In the genomic region with DNA sequence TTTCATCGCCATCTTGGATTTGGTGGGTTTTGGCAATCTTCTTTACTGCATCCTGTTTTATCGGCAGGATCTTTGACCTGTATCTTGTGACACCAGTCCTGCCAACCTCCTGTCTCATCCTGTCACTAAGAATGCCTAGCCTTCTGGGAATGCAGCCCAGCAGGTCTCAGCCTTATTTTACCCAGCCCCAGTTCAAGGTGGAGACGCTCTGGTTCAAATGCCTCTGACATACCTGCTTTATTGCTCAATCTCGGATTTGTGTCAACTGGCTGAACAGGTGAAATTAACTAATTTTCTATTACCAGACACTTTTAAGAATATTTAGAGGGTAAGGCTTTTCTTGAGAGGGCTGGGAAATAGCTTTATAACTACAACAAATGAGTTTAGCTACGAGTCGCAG, we compare ENCODE assay signal across 27 cellular contexts.
DNase-seq lines count a peak whose midpoint lies in the region; ATAC-seq, FAIRE-seq and TF ChIP-seq lines count a peak whose summit lies in the region.
"Had no signal": no experiment of that assay in that cellular context is flagged by ENCODE, and none has a peak within 500 bp of the region (broad histone marks: within the 10 kb centered on the region; RNA-seq: fewer than 3 reads in every experiment).

No MANE protein-coding gene starts in this region.

- TF ChIP-seq RAD21 in HepG2 (CRISPR knock-in tag; IDR thresholded peaks at IDR 0.05) (no peak), H1 (IDR thresholded peaks at IDR 0.05 in 1 of 2, conservative IDR thresholded peaks at IDR 0.05 in 1 of 2; ENCODE audit: low read depth in 2 of 2, low read length in 2 of 2) (no peak)

- TF ChIP-seq CTCF in HepG2 (CRISPR knock-in tag; IDR thresholded peaks at IDR 0.05) (no peak), right lobe of liver (IDR thresholded peaks at IDR 0.05) (no peak), H1 (IDR thresholded peaks at IDR 0.05; ENCODE audit: control extremely low read depth in 1 of 3, insufficient read depth in 1 of 3, low read depth in 1 of 3, low read length in 3 of 3) (no peak), omental fat pad (IDR thresholded peaks at IDR 0.05) (no peak)

- ATAC-seq in HepG2, result no peak
- ATAC-seq in right lobe of liver, result no peak
- no peak for ATAC-seq in HG02571 (IDR thresholded peaks at IDR 0.05; ENCODE audit: unreplicated experiment)
- no peak for ATAC-seq in omental fat pad (ENCODE audit: low FRiP score)
- ATAC-seq: CD8-positive, alpha-beta T cell; left ventricle myocardium superior; sciatic nerve; upper lobe of right lung had no signal

- POLR2A ChIA-PET in HepG2 (lab: Yijun Ruan, JAX) (no interaction called here), H1 (lab: Charles Lee; ENCODE audit: partially characterized antibody) (no interaction called here)

- H2BK20ac ChIP-seq in H1 (ENCODE audit: low read length), result no peak overlapping the region

- WGBS in HepG2 (ENCODE audit: low lambda C conversion rate), result 87% methylated on average over 6 of the region's 6 CpGs
- 83% methylated on average over 5 of the region's 6 CpGs for WGBS in right lobe of liver (ENCODE audit: insufficient coverage, low coverage, low lambda C conversion rate, missing lambda C conversion rate)
- 86% methylated on average over 6 of the region's 6 CpGs; no CpG with 5 or more reads in 1 of the 2 experiments for WGBS in H1 (ENCODE audit: extremely low coverage in 1 of 2, insufficient coverage in 1 of 2, insufficient read length in 1 of 2, insufficient replicate concordance in 2 of 2, low coverage in 1 of 2, low lambda C conversion rate in 2 of 2, missing lambda C conversion rate in 1 of 2), 2 experiments
- 85% methylated on average over 5 of the region's 6 CpGs for WGBS in mesenchymal stem cell

- H2BK12ac ChIP-seq in H1 (ENCODE audit: low read depth, low read length) (no peak overlapping the region), mesenchymal stem cell (ENCODE audit: low read length in 2 of 2) (peak overlapping the region; percentile 83 to 97)

- H3K9ac ChIP-seq in HepG2 (ENCODE audit: insufficient read depth, low read depth, low read length), result no peak overlapping the region
- no peak overlapping the region for H3K9ac ChIP-seq in H1 (replicated peaks in 1 of 4; ENCODE audit: extremely low read depth in 1 of 4, low read depth in 3 of 4, low read length in 3 of 4)
- H3K9ac ChIP-seq in mesenchymal stem cell (ENCODE audit: low read length), result no peak overlapping the region

- no peak overlapping the region for H3K27ac Mint-ChIP-seq in immature natural killer cell
- H3K27ac Mint-ChIP-seq: activated CD4-positive, alpha-beta T cell treated with anti-CD3 and anti-CD28 coated beads, Interleukin-2, amount 10 ng/mL, durations not matched to agents 7 days and 5 days; activated naive CD4-positive, alpha-beta T cell treated with anti-CD3 and anti-CD28 coated beads, Interleukin-2, amount 10 ng/mL, durations not matched to agents 7 days and 5 days; CD8-positive, alpha-beta T cell; nephron progenitor cell had no signal

- H2BK5ac ChIP-seq in H1 (ENCODE audit: low read depth, low read length) (no peak overlapping the region; the same call in 1 of the 2 replicates), mesenchymal stem cell (ENCODE audit: low read depth, low read length, poor library complexity, severe bottlenecking) (peak overlapping the region; percentile 69)

- TF ChIP-seq EP300 in HepG2 (IDR thresholded peaks at IDR 0.05; ENCODE audit: low read depth in 2 of 2, low read length in 2 of 2) (no peak), HepG2 (CRISPR knock-in tag; IDR thresholded peaks at IDR 0.05; ENCODE audit: borderline replicate concordance) (no peak), H1 (IDR thresholded peaks at IDR 0.05; ENCODE audit: borderline replicate concordance in 1 of 2, low read depth in 2 of 2, low read length in 2 of 2) (no peak)

- no peak overlapping the region for H3K23ac ChIP-seq in H1 (ENCODE audit: insufficient read length)
- no peak overlapping the region for H3K23ac ChIP-seq in mesenchymal stem cell (ENCODE audit: low read length in 2 of 2)

- BruUV-seq in HepG2 (replicated peaks; lab: Mats Ljungman, UMichigan), result no TSS peak

- H3K9me3 ChIP-seq in HepG2 (ENCODE audit: low read length) (no peaks in the 10 kb centered on the region), right lobe of liver (no peaks in the 10 kb centered on the region), H1 (ENCODE audit: insufficient read depth in 2 of 2, low read depth in 1 of 2, low read length in 1 of 2) (no peaks in the 10 kb centered on the region), mesenchymal stem cell (ENCODE audit: control insufficient read depth, low read length) (no peaks in the 10 kb centered on the region)
- H3K9me3 ChIP-seq: upper lobe of right lung had no signal

- FAIRE-seq in HepG2 (lab: Jason Lieb, UNC) (no peak), H1 (lab: Jason Lieb, UNC) (no peak)
- FAIRE-seq: frontal cortex had no signal

- H3K79me1 ChIP-seq in H1 (ENCODE audit: low read depth, low read length) (no peaks in the 10 kb centered on the region; the same call in 1 of the 2 replicates), mesenchymal stem cell (replicated peaks; ENCODE audit: low read length, poor library complexity, severe bottlenecking) (peaks cover 9% of the 10 kb centered on the region)

- H3K4me2 ChIP-seq in HepG2 (ENCODE audit: low read depth, low read length) (no peak overlapping the region), H1 (ENCODE audit: insufficient read depth in 1 of 2, low read depth in 2 of 2, low read length in 2 of 2) (no peak overlapping the region), mesenchymal stem cell (ENCODE audit: low read length, poor library complexity, severe bottlenecking) (no peak overlapping the region)

- H2AFZ ChIP-seq in HepG2 (ENCODE audit: low read length), result no peak overlapping the region
- H2AFZ ChIP-seq in H1 (ENCODE audit: low read length), result no peak overlapping the region
- no peak overlapping the region for H2AFZ ChIP-seq in mesenchymal stem cell (ENCODE audit: low read depth, low read length)

- peak overlapping the region; percentile 14; the same call in 1 of the 2 replicates for H3K18ac ChIP-seq in H1 (ENCODE audit: extremely low read depth, low read length)
- H3K18ac ChIP-seq in mesenchymal stem cell (ENCODE audit: low read depth in 1 of 2, low read length in 2 of 2), result peak overlapping the region; percentile 81 to 86

- no peak overlapping the region for H4K5ac ChIP-seq in H1 (ENCODE audit: insufficient read length, low read depth, low read length)

- no peak overlapping the region for H3K56ac ChIP-seq in H1 (replicated peaks; ENCODE audit: insufficient read length, low read depth, low read length)

- H3K4me3 ChIP-seq in HepG2 (replicated peaks in 1 of 3; ENCODE audit: insufficient read depth in 1 of 3, low read depth in 2 of 3, low read length in 3 of 3) (no peak overlapping the region), right lobe of liver (no peak overlapping the region), H1 (ENCODE audit: extremely low read depth in 1 of 4, insufficient read depth in 2 of 4, low read depth in 3 of 4, low read length in 4 of 4) (no peak overlapping the region), mesenchymal stem cell (ENCODE audit: insufficient read depth in 1 of 2, low read depth in 1 of 2, low read length in 2 of 2) (no peak overlapping the region)
- H3K4me3 ChIP-seq: cardiac muscle cell, upper lobe of right lung had no signal

- H3K14ac ChIP-seq in H1 (ENCODE audit: insufficient read length), result no peak overlapping the region
- no peak overlapping the region for H3K14ac ChIP-seq in mesenchymal stem cell (ENCODE audit: low read length in 2 of 2)

- H4K8ac ChIP-seq in H1 (ENCODE audit: extremely low read depth, insufficient read depth, low read length) (no peak overlapping the region), mesenchymal stem cell (ENCODE audit: low read length) (peak overlapping the region; percentile 47)

- H3K27ac ChIP-seq in HepG2 (ENCODE audit: extremely low read length, insufficient read depth, low read length) (no peak overlapping the region), right lobe of liver (no peak overlapping the region), H1 (ENCODE audit: low read depth, low read length) (no peak overlapping the region), mesenchymal stem cell (ENCODE audit: low read length, poor library complexity, severe bottlenecking) (peak overlapping the region; percentile 69)
- H3K27ac ChIP-seq: cardiac muscle cell, upper lobe of right lung had no signal

- H3K36me3 Mint-ChIP-seq in immature natural killer cell, result no peaks in the 10 kb centered on the region
- H3K36me3 Mint-ChIP-seq: activated naive CD4-positive, alpha-beta T cell treated with anti-CD3 and anti-CD28 coated beads, Interleukin-2, amount 10 ng/mL, durations not matched to agents 7 days and 5 days; CD8-positive, alpha-beta T cell had no signal

- H3K4ac ChIP-seq in H1 (replicated peaks; ENCODE audit: insufficient read length, low read depth, low read length) (no peak overlapping the region), mesenchymal stem cell (ENCODE audit: low read depth in 1 of 2, low read length in 2 of 2) (peak overlapping the region; percentile 60 to 79)

- no peak overlapping the region for H3K4me3 Mint-ChIP-seq in immature natural killer cell
- H3K4me3 Mint-ChIP-seq: activated CD4-positive, alpha-beta T cell treated with anti-CD3 and anti-CD28 coated beads, Interleukin-2, amount 10 ng/mL, durations not matched to agents 7 days and 5 days; activated naive CD4-positive, alpha-beta T cell treated with anti-CD3 and anti-CD28 coated beads, Interleukin-2, amount 10 ng/mL, durations not matched to agents 7 days and 5 days; CD8-positive, alpha-beta T cell; nephron progenitor cell had no signal

- H3K27me3 ChIP-seq in HepG2 (ENCODE audit: control insufficient read depth in 1 of 2, insufficient read depth in 2 of 2, low read length in 2 of 2) (no peaks in the 10 kb centered on the region), right lobe of liver (no peaks in the 10 kb centered on the region), H1 (replicated peaks in 1 of 4; ENCODE audit: control insufficient read depth in 3 of 4, extremely low read depth in 1 of 4, insufficient read depth in 3 of 4, low read length in 3 of 4) (no peaks in the 10 kb centered on the region), mesenchymal stem cell (ENCODE audit: control insufficient read depth in 1 of 2, insufficient read depth in 1 of 2, low read length in 2 of 2) (no peaks in the 10 kb centered on the region)
- H3K27me3 ChIP-seq: cardiac muscle cell, upper lobe of right lung had no signal

- H2BK15ac ChIP-seq in H1 (ENCODE audit: low read length), result no peak overlapping the region
- peak overlapping the region; percentile 16 for H2BK15ac ChIP-seq in mesenchymal stem cell (ENCODE audit: low read depth, poor library complexity, severe bottlenecking)

- no peaks in the 10 kb centered on the region for H3K79me2 ChIP-seq in HepG2 (ENCODE audit: insufficient read depth, low read length)
- peaks cover 0 to 5% of the 10 kb centered on the region in 2 experiments; a peak in 1 of 4 replicates for H3K79me2 ChIP-seq in H1 (ENCODE audit: control insufficient read depth in 1 of 2, insufficient read depth in 2 of 2, low read length in 2 of 2)

- no peak overlapping the region for H4K91ac ChIP-seq in H1 (replicated peaks; ENCODE audit: insufficient read length, low read length)
- peak overlapping the region; percentile 61 for H4K91ac ChIP-seq in mesenchymal stem cell (ENCODE audit: low read length)

- CTCF ChIA-PET in HepG2 (lab: Yijun Ruan, JAX; ENCODE audit: low intra/inter-chr PET ratio, low total read pairs), result no interaction called here
- CTCF ChIA-PET in H1 (lab: Charles Lee; ENCODE audit: partially characterized antibody), result interaction anchor here (0.9 to 2.1 kb wide), 6 partner anchors 12 to 265 kb away, joined by 3 to 4 read pairs (median 4); no protein-coding TSS in a partner anchor

- H2AK5ac ChIP-seq in H1 (ENCODE audit: low read depth, low read length), result no peak overlapping the region
- H2AK5ac ChIP-seq in mesenchymal stem cell (ENCODE audit: low read length, severe bottlenecking), result peak overlapping the region; percentile 96

- H3K4me1 ChIP-seq in HepG2 (ENCODE audit: insufficient read depth, low read length), result peaks cover 7% of the 10 kb centered on the region; the same call in 1 of the 2 replicates
- H3K4me1 ChIP-seq in right lobe of liver, result peaks cover 0 to 6% (median 0%) of the 10 kb centered on the region in 4 donors
- peaks cover 0 to 19% (median 12%) of the 10 kb centered on the region in 4 experiments; a peak in 6 of 7 replicates for H3K4me1 ChIP-seq in H1 (replicated peaks in 1 of 4; ENCODE audit: control insufficient read depth in 3 of 4, insufficient read depth in 4 of 4, low read length in 3 of 4)
- peaks cover 14% of the 10 kb centered on the region for H3K4me1 ChIP-seq in mesenchymal stem cell (ENCODE audit: control insufficient read depth, insufficient read depth, low read depth, low read length)

- in situ Hi-C loops in HepG2 (cut with HindIII; ENCODE audit: extremely low pct_ligation_motif_present, low pct_unique_long_range_greater_than_20kb), result no loop called here

- TF ChIP-seq POLR2A in HepG2 (IDR thresholded peaks at IDR 0.05; ENCODE audit: insufficient read depth in 1 of 2, low read depth in 2 of 2, low read length in 2 of 2), result no peak
- no peak for TF ChIP-seq POLR2A in right lobe of liver (IDR thresholded peaks at IDR 0.05)
- TF ChIP-seq POLR2A in H1 (IDR thresholded peaks at IDR 0.05; ENCODE audit: control extremely low read depth in 1 of 2, low read depth in 2 of 2, low read length in 2 of 2), result no peak

- DNase-seq in HepG2 (ENCODE audit: low spot score), result no peak
- DNase-seq in right lobe of liver, result no peak
- no peak for DNase-seq in H1 (ENCODE audit: low read depth in 1 of 2, low spot score in 2 of 2)
- DNase-seq in mesenchymal stem cell, result no peak
- DNase-seq in immature natural killer cell, result no peak
- no peak for DNase-seq in ureter (ENCODE audit: low spot score)
- no peak for DNase-seq in omental fat pad (ENCODE audit: low spot score)
- DNase-seq: activated CD4-positive, alpha-beta T cell treated with anti-CD3 and anti-CD28 coated beads, Interleukin-2, amount 10 ng/mL, durations not matched to agents 7 days and 5 days; activated naive CD4-positive, alpha-beta T cell treated with anti-CD3 and anti-CD28 coated beads, Interleukin-2, amount 10 ng/mL, durations not matched to agents 7 days and 5 days; AML-193; amniotic stem cell; CD8-positive, alpha-beta T cell; H7; hippocampal formation; Karpas-422; left ventricle myocardium superior; MV-4-11; NCI-H187 treated with DMSO at 0.1 percent for 48 hours; nephron progenitor cell; posterior cingulate gyrus; stimulated activated CD8-positive, alpha-beta memory T cell treated with anti-CD3 and anti-CD28 coated beads, Interleukin-4, amount 100 ng/mL, for 48 hours; T-helper 9 cell; upper lobe of right lung had no signal

- H2BK120ac ChIP-seq in H1 (replicated peaks; ENCODE audit: low read depth, low read length) (no peak overlapping the region), mesenchymal stem cell (ENCODE audit: low read depth, low read length) (no peak overlapping the region)

- H3K27me3 Mint-ChIP-seq in immature natural killer cell (ENCODE audit: low read depth in 3 of 3), result peaks cover 0 to 10% (median 5%) of the 10 kb centered on the region in 3 donors

- intact Hi-C loops in HepG2 (cut with micrococcal nuclease; ENCODE audit: unreplicated experiment), result no loop called here
- intact Hi-C loops in right lobe of liver (cut with DNase I), result no loop called here

- H3K36me3 ChIP-seq in HepG2 (replicated peaks in 1 of 2; ENCODE audit: control insufficient read depth in 1 of 2, insufficient read depth in 2 of 2, low read length in 2 of 2) (peaks cover 4 to 8% of the 10 kb centered on the region in 2 experiments; a peak in 2 of 5 replicates), right lobe of liver (no peaks in the 10 kb centered on the region), H1 (ENCODE audit: control insufficient read depth in 2 of 4, insufficient read depth in 4 of 4, low read length in 3 of 4) (peaks cover 0 to 3% (median 0%) of the 10 kb centered on the region in 4 experiments; a peak in 3 of 8 replicates), mesenchymal stem cell (ENCODE audit: control insufficient read depth in 1 of 2, insufficient read depth in 2 of 2, low read depth in 1 of 2, low read length in 2 of 2) (peaks cover 0 to 65% of the 10 kb centered on the region in 2 experiments)
- H3K36me3 ChIP-seq: cardiac muscle cell, upper lobe of right lung had no signal

- no peaks in the 10 kb centered on the region for H3K9me3 Mint-ChIP-seq in immature natural killer cell
- H3K9me3 Mint-ChIP-seq: activated CD4-positive, alpha-beta T cell treated with anti-CD3 and anti-CD28 coated beads, Interleukin-2, amount 10 ng/mL, durations not matched to agents 7 days and 5 days; activated naive CD4-positive, alpha-beta T cell treated with anti-CD3 and anti-CD28 coated beads, Interleukin-2, amount 10 ng/mL, durations not matched to agents 7 days and 5 days; CD8-positive, alpha-beta T cell; nephron progenitor cell had no signal

- 0 out of 2 replicates have a peak, but pooled peaks cover 3% of the 10 kb centered on the region for H3K23me2 ChIP-seq in H1 (ENCODE audit: low read depth, low read length)

- no peaks in the 10 kb centered on the region for H3K4me1 Mint-ChIP-seq in immature natural killer cell

- no peaks in the 10 kb centered on the region for H4K20me1 ChIP-seq in HepG2 (ENCODE audit: insufficient read depth, low read length)
- H4K20me1 ChIP-seq in H1 (replicated peaks in 1 of 2; ENCODE audit: control insufficient read depth in 1 of 2, insufficient read depth in 2 of 2, low read length in 2 of 2), result no peaks in the 10 kb centered on the region
